13 cellular contexts compared by ENCODE assay signal in the genomic region with DNA sequence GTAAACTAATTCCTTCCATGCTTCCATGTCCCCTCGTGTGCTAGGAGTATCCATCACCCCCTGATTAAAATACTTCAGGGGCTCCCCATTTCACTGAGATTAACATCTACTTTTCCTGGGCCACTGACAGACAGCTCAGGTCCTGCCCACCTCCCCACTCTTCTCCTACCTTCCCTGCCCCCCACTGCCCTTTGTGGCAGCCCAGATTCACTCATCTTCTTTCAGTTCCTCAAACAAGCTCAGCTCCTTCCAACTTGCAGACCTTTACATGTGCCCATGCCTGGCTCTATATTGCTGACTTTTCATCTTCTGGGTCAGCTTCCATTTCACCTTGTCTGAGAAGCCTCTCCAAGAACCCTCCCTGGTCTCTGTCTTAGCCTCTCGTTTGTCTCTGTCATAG. TPM values are rescaled to one million over a fixed set of nuclear protein-coding genes. Genes with fewer than 3 reads are reported as not detected.
DNase-seq lines count a peak whose midpoint lies in the region; ATAC-seq, FAIRE-seq and TF ChIP-seq lines count a peak whose summit lies in the region.
"Had no signal": no experiment of that assay in that cellular context is flagged by ENCODE, and none has a peak within 500 bp of the region (broad histone marks: within the 10 kb centered on the region; RNA-seq: fewer than 3 reads in every experiment).

No MANE protein-coding gene starts in this region.

- H3K9me3 ChIP-seq in astrocyte (ENCODE audit: insufficient read depth, low read depth, low read length) (no peaks in the 10 kb centered on the region), prostate gland (no peaks in the 10 kb centered on the region)
- H3K9me3 ChIP-seq: pancreas had no signal

- no peak overlapping the region for H3K4me3 Mint-ChIP-seq in astrocyte (ENCODE audit: unreplicated experiment)
- H3K4me3 Mint-ChIP-seq in activated T-cell treated with anti-CD3 and anti-CD28 coated beads, Interleukin-2, amount 50 U/mL, for 72 hours, result no peak overlapping the region
- H3K4me3 Mint-ChIP-seq: activated T-helper 17 cell treated with anti-CD3 and anti-CD28 coated beads, Interleukin-2, amount 50 U/mL, for 72 hours; immature natural killer cell had no signal

- H3K4me3 ChIP-seq in astrocyte (ENCODE audit: insufficient read depth, low read depth, low read length), result no peak overlapping the region
- no peak overlapping the region for H3K4me3 ChIP-seq in prostate gland
- H3K4me3 ChIP-seq: pancreas had no signal

- H3K27me3 ChIP-seq in astrocyte (ENCODE audit: insufficient read depth, low read length) (peaks cover 6% of the 10 kb centered on the region), prostate gland (replicated peaks; ENCODE audit: insufficient read depth) (no peaks in the 10 kb centered on the region)
- H3K27me3 ChIP-seq: pancreas had no signal

- WGBS in prostate gland, result 61% methylated on average over 2 of the region's 2 CpGs

- in situ Hi-C loops in KBM-7 (cut with MboI; ENCODE audit: low pct_unique_long_range_greater_than_20kb, low sequenced_read_pairs), result no loop called here

- H3K27ac Mint-ChIP-seq in astrocyte (ENCODE audit: unreplicated experiment), result peak overlapping the region; percentile 43
- H3K27ac Mint-ChIP-seq in activated T-cell treated with anti-CD3 and anti-CD28 coated beads, Interleukin-2, amount 50 U/mL, for 72 hours, result no peak overlapping the region
- H3K27ac Mint-ChIP-seq: activated T-helper 17 cell treated with anti-CD3 and anti-CD28 coated beads, Interleukin-2, amount 50 U/mL, for 72 hours had no signal

- peaks cover 10% of the 10 kb centered on the region for H3K4me1 ChIP-seq in astrocyte (ENCODE audit: insufficient read depth, low read length)
- H3K4me1 ChIP-seq in prostate gland (replicated peaks), result no peaks in the 10 kb centered on the region
- H3K4me1 ChIP-seq: pancreas had no signal

- H3K9me3 Mint-ChIP-seq in astrocyte (ENCODE audit: unreplicated experiment), result peaks cover 4% of the 10 kb centered on the region
- H3K9me3 Mint-ChIP-seq in activated T-cell treated with anti-CD3 and anti-CD28 coated beads, Interleukin-2, amount 50 U/mL, for 72 hours, result peaks cover 1% of the 10 kb centered on the region in 2 donors

- peaks cover 27% of the 10 kb centered on the region for H3K4me1 Mint-ChIP-seq in astrocyte (ENCODE audit: low read depth, unreplicated experiment)
- no peaks in the 10 kb centered on the region for H3K4me1 Mint-ChIP-seq in activated T-cell treated with anti-CD3 and anti-CD28 coated beads, Interleukin-2, amount 50 U/mL, for 72 hours (ENCODE audit: low read depth)
- H3K4me1 Mint-ChIP-seq: activated T-helper 17 cell treated with anti-CD3 and anti-CD28 coated beads, Interleukin-2, amount 50 U/mL, for 72 hours; immature natural killer cell had no signal

- intact Hi-C loops in prostate gland (cut with DNase I), result no loop called here

- H3K79me2 ChIP-seq in astrocyte (ENCODE audit: insufficient read depth, low read length), result no peaks in the 10 kb centered on the region

- TF ChIP-seq CTCF in astrocyte (IDR thresholded peaks at IDR 0.05; ENCODE audit: insufficient read depth, low read depth, low read length), result no peak
- no peak for TF ChIP-seq CTCF in prostate gland (IDR thresholded peaks at IDR 0.05)

- no peaks in the 10 kb centered on the region for H3K36me3 Mint-ChIP-seq in astrocyte (ENCODE audit: low read depth, unreplicated experiment)
- H3K36me3 Mint-ChIP-seq in activated T-cell treated with anti-CD3 and anti-CD28 coated beads, Interleukin-2, amount 50 U/mL, for 72 hours (ENCODE audit: insufficient read depth in 2 of 2), result peaks cover 3 to 5% of the 10 kb centered on the region in 2 donors

- peak; percentile 88 for ATAC-seq in GM18520 (IDR thresholded peaks at IDR 0.05; ENCODE audit: unreplicated experiment)
- ATAC-seq in GM21619 (IDR thresholded peaks at IDR 0.05; ENCODE audit: unreplicated experiment), result peak; percentile 94
- ATAC-seq in HG03196 (IDR thresholded peaks at IDR 0.05; ENCODE audit: unreplicated experiment), result peak; percentile 85
- ATAC-seq in activated T-cell treated with anti-CD3 and anti-CD28 coated beads, Interleukin-2, amount 50 U/mL, for 72 hours (replicated peaks in 1 of 2), result no peak
- ATAC-seq: activated T-helper 17 cell treated with anti-CD3 and anti-CD28 coated beads, Interleukin-2, amount 50 U/mL, for 72 hours; HCT116 had no signal

- H3K27me3 Mint-ChIP-seq in astrocyte (ENCODE audit: low read depth, unreplicated experiment), result peaks cover 15% of the 10 kb centered on the region
- peaks cover 15% of the 10 kb centered on the region for H3K27me3 Mint-ChIP-seq in activated T-cell treated with anti-CD3 and anti-CD28 coated beads, Interleukin-2, amount 50 U/mL, for 72 hours (ENCODE audit: low read depth)

- H4K20me1 ChIP-seq in astrocyte (ENCODE audit: insufficient read depth, low read length), result no peaks in the 10 kb centered on the region

- no peak overlapping the region for H3K9ac ChIP-seq in astrocyte (ENCODE audit: low read length)

- H2AFZ ChIP-seq in astrocyte (ENCODE audit: low read depth, low read length), result no peak overlapping the region

- no peak for DNase-seq in astrocyte (ENCODE audit: low read depth)
- no peak for DNase-seq in prostate gland (ENCODE audit: low spot score)
- DNase-seq in KBM-7, result no peak
- DNase-seq in activated gamma-delta T cell treated with Interleukin-2 at 50 U/mL for 16 hours, result no peak
- no peak for DNase-seq in activated T-cell treated with anti-CD3 and anti-CD28 coated beads, Interleukin-2, amount 50 U/mL, for 72 hours
- DNase-seq: immature natural killer cell, NCI-H2107 had no signal

- H3K4me2 ChIP-seq in astrocyte (ENCODE audit: low read length), result no peak overlapping the region

- H3K36me3 ChIP-seq in astrocyte (ENCODE audit: insufficient read depth, low read length) (no peaks in the 10 kb centered on the region), prostate gland (no peaks in the 10 kb centered on the region)
- H3K36me3 ChIP-seq: pancreas had no signal

- H3K27ac ChIP-seq in astrocyte (ENCODE audit: low read depth, low read length) (peak overlapping the region; percentile 17), prostate gland (no peak overlapping the region)
- H3K27ac ChIP-seq: pancreas had no signal

- no peak for FAIRE-seq in astrocyte (lab: Jason Lieb, UNC)
- FAIRE-seq: pancreas had no signal

- no peak for TF ChIP-seq POLR2A in prostate gland (IDR thresholded peaks at IDR 0.05)

RNA-seq across cellular contexts. Expression of a gene that starts 12.0 kb away (rescaled TPM):
- not detected in 2 replicates for total RNA-seq in astrocyte
- total RNA-seq in prostate gland, result under 1 TPM; 0.11 to 0.27 TPM
- 1 to 10 TPM in 1 of 2 donors, under 1 TPM in 1; 0.84 to 1.9 TPM for total RNA-seq in activated T-cell treated with anti-CD3 and anti-CD28 coated beads, Interleukin-2, amount 50 U/mL, for 72 hours

RNA-seq across cellular contexts. Expression of a gene that starts 44.8 kb away (rescaled TPM):
- total RNA-seq in astrocyte, result 0.07 TPM in 1 of 2 replicates, not detected in the other
- total RNA-seq in prostate gland, result 1 to 10 TPM in 1 of 2 donors, not detected in 1; 3.0 TPM
- under 1 TPM; 0.25 to 0.48 TPM for total RNA-seq in activated T-cell treated with anti-CD3 and anti-CD28 coated beads, Interleukin-2, amount 50 U/mL, for 72 hours

Comparison
In these comparisons a context has a peak if more than half of its experiments do, and no peak if none do; other contexts are left out.
1. ATAC-seq: peak in GM18520 (single experiment), GM21619 (single experiment) and HG03196 (single experiment); none in activated T-cell treated with anti-CD3 and anti-CD28 coated beads, Interleukin-2, amount 50 U/mL, for 72 hours (0 of 2).